ENCODE assay signal across 22 cellular contexts in genomic region chr14:94654071-94654974, GRCh38. TPM values are rescaled to one million over a fixed set of nuclear protein-coding genes. Genes with fewer than 3 reads are reported as not detected.
DNase-seq lines count a peak whose midpoint lies in the region; ATAC-seq and TF ChIP-seq lines count a peak whose summit lies in the region.
"Had no signal": no experiment of that assay in that cellular context is flagged by ENCODE, and none has a peak within 500 bp of the region (broad histone marks: within the 10 kb centered on the region; RNA-seq: fewer than 3 reads in every experiment).

No MANE protein-coding gene starts in this region.

- H3K27me3 ChIP-seq in cardiac muscle cell (no peaks in the 10 kb centered on the region), prostate gland (replicated peaks; ENCODE audit: insufficient read depth) (no peaks in the 10 kb centered on the region), smooth muscle cell (ENCODE audit: low read depth) (no peaks in the 10 kb centered on the region)
- H3K27me3 ChIP-seq: neural progenitor cell had no signal

- DNase-seq in cardiac muscle cell (ENCODE audit: low read depth in 1 of 2, low spot score in 1 of 2) (peak; percentile 25 to 48), left ventricle myocardium superior (no peak), coronary artery (ENCODE audit: low spot score) (peak; percentile 49), prostate gland (ENCODE audit: low spot score) (no peak), smooth muscle cell (lab: John Stamatoyannopoulos, UW; ENCODE audit: unreplicated experiment) (no peak), 8988T (no peak)
- DNase-seq: activated naive CD4-positive, alpha-beta T cell; C1 segment of cervical spinal cord; DMS 273 treated with DMSO at 0.1 percent for 48 hours; effector CD8-positive, alpha-beta T cell; esophagus squamous epithelium; GDM1; HFFc6; NCI-H2029 treated with DMSO at 0.1 percent for 48 hours; NCI-H510A; stimulated activated naive CD4-positive, alpha-beta T cell; tibial artery had no signal

- TF ChIP-seq CTCF in cardiac muscle cell (IDR thresholded peaks at IDR 0.05; ENCODE audit: low read depth, low read length) (no peak), coronary artery (IDR thresholded peaks at IDR 0.05) (no peak), prostate gland (IDR thresholded peaks at IDR 0.05) (no peak), smooth muscle cell (IDR thresholded peaks at IDR 0.05; ENCODE audit: borderline replicate concordance, insufficient read depth, poor library complexity, severe bottlenecking) (no peak)

- H3K36me3 ChIP-seq in cardiac muscle cell (no peaks in the 10 kb centered on the region), prostate gland (no peaks in the 10 kb centered on the region), smooth muscle cell (ENCODE audit: low read depth) (no peaks in the 10 kb centered on the region)
- H3K36me3 ChIP-seq: esophagus squamous epithelium, neural progenitor cell, tibial artery had no signal

- H4K20me1 ChIP-seq in smooth muscle cell (ENCODE audit: low read depth), result no peaks in the 10 kb centered on the region

- H3K79me2 ChIP-seq in smooth muscle cell (ENCODE audit: low read depth), result no peaks in the 10 kb centered on the region

- no peak for TF ChIP-seq POLR2A in prostate gland (IDR thresholded peaks at IDR 0.05)

- no peak overlapping the region for H2AFZ ChIP-seq in smooth muscle cell (ENCODE audit: low read depth)
- H2AFZ ChIP-seq: neural progenitor cell had no signal

- no peaks in the 10 kb centered on the region for H3F3A ChIP-seq in smooth muscle cell (ENCODE audit: low read depth)

- H3K4me2 ChIP-seq in smooth muscle cell, result no peak overlapping the region
- H3K4me2 ChIP-seq: neural progenitor cell had no signal

- H3K9me3 ChIP-seq in cardiac muscle cell (ENCODE audit: low read depth) (no peaks in the 10 kb centered on the region), prostate gland (no peaks in the 10 kb centered on the region), smooth muscle cell (replicated peaks; ENCODE audit: low read depth) (no peaks in the 10 kb centered on the region)

- H3K9ac ChIP-seq in smooth muscle cell (ENCODE audit: low read depth), result no peak overlapping the region
- H3K9ac ChIP-seq: neural progenitor cell had no signal

- no peak overlapping the region for H3K27ac ChIP-seq in cardiac muscle cell
- H3K27ac ChIP-seq in coronary artery, result no peak overlapping the region
- H3K27ac ChIP-seq in prostate gland, result peak overlapping the region; percentile 45 to 59
- no peak overlapping the region for H3K27ac ChIP-seq in smooth muscle cell (ENCODE audit: low read depth)
- H3K27ac ChIP-seq: esophagus squamous epithelium, neural progenitor cell, tibial artery had no signal

- H3K4me3 ChIP-seq in cardiac muscle cell (no peak overlapping the region), coronary artery (no peak overlapping the region), prostate gland (no peak overlapping the region), smooth muscle cell (no peak overlapping the region)
- H3K4me3 ChIP-seq: esophagus squamous epithelium, K562, neural progenitor cell, tibial artery had no signal

- H3K4me1 ChIP-seq in cardiac muscle cell (ENCODE audit: low read depth), result peaks cover 3% of the 10 kb centered on the region
- peaks cover 12% of the 10 kb centered on the region for H3K4me1 ChIP-seq in prostate gland (replicated peaks)
- no peaks in the 10 kb centered on the region for H3K4me1 ChIP-seq in smooth muscle cell (ENCODE audit: low read depth)
- H3K4me1 ChIP-seq: esophagus squamous epithelium, neural progenitor cell, tibial artery had no signal

- 40% methylated on average over 13 of the region's 13 CpGs for WGBS in prostate gland
- WGBS in smooth muscle cell (ENCODE audit: low lambda C conversion rate), result 81% methylated on average over 13 of the region's 13 CpGs

- ATAC-seq in left ventricle myocardium superior, result no peak
- no peak for ATAC-seq in GM21360 (IDR thresholded peaks at IDR 0.05; ENCODE audit: unreplicated experiment)
- ATAC-seq in GM18870 (IDR thresholded peaks at IDR 0.05; ENCODE audit: unreplicated experiment), result no peak
- ATAC-seq: K562 had no signal

- intact Hi-C loops in left ventricle myocardium superior (cut with micrococcal nuclease) (no loop called here), prostate gland (cut with DNase I) (loop anchor here (2.0 kb wide), 1 partner anchor 52 kb away; no protein-coding TSS in a partner anchor)

RNA-seq across cellular contexts. Expression of gene SERPINA3, which starts 42.1 kb away (rescaled TPM):
- total RNA-seq in cardiac muscle cell (not detected in 2 replicates), left ventricle myocardium superior (63.5 TPM), prostate gland (100 to 1,000 TPM; 352 to 505 TPM), smooth muscle cell (0.09 and 3.2 TPM in 2 replicates)
- polyA plus RNA-seq in cardiac muscle cell (0.31 TPM in 1 of 2 replicates, not detected in the other), smooth muscle cell (0.45 and 2.6 TPM in 2 replicates)
- total RNA-seq: HFFc6; T-helper 1 cell treated with Interleukin-12 subunit alpha and Interleukin-12 subunit beta and Interleukin-4 antibody, amounts not matched to agents 30 ng/mL and 1 ng/mL, for 36 hours had no signal
- polyA plus RNA-seq: K562 had no signal

Comparison
In these comparisons a context has a peak if more than half of its experiments do, and no peak if none do; other contexts are left out.
1. DNase-seq: peak in cardiac muscle cell (2 of 2) and coronary artery (single experiment); none in left ventricle myocardium superior (single experiment), prostate gland (single experiment), smooth muscle cell (single experiment) and 8988T (single experiment).
2. RNA of gene SERPINA3, which starts 42.1 kb away (total RNA-seq): 352 to 505 TPM in prostate gland and 63.5 TPM in left ventricle myocardium superior (single experiment); 0.09 to 3.2 TPM in smooth muscle cell and not detected in cardiac muscle cell; every median in the first group is over 10 times any median in the second.
3. H3K27ac ChIP-seq: peak in prostate gland (2 of 2); none in cardiac muscle cell (single experiment), coronary artery (0 of 2) and smooth muscle cell (single experiment).